Comparison of ENCODE assay signal across 10 cellular contexts in genomic region chr14:54343276-54344121, GRCh38. TPM values are rescaled to one million over a fixed set of nuclear protein-coding genes. Genes with fewer than 3 reads are reported as not detected.
DNase-seq lines count a peak whose midpoint lies in the region; ATAC-seq and TF ChIP-seq lines count a peak whose summit lies in the region.
"Had no signal": no experiment of that assay in that cellular context is flagged by ENCODE, and none has a peak within 500 bp of the region (broad histone marks: within the 10 kb centered on the region; RNA-seq: fewer than 3 reads in every experiment).

No MANE protein-coding gene starts in this region.

- intact Hi-C loops in left colon (cut with DNase I, micrococcal nuclease): loop anchor here in 1 of 2 donors (10.0 kb wide), 2 partner anchors 799 to 1049 kb away; no protein-coding TSS in a partner anchor

- DNase-seq in NCI-H128 (lab: John Stamatoyannopoulos, UW; ENCODE audit: unreplicated experiment): peak; percentile 77
- DNase-seq in RWPE2 (ENCODE audit: low spot score): no peak
- DNase-seq in left colon: no peak
- no peak for DNase-seq in germinal center (ENCODE audit: low spot score)
- no peak for DNase-seq in effector memory CD4-positive, alpha-beta T cell
- no peak for DNase-seq in immature natural killer cell
- DNase-seq: activated naive CD4-positive, alpha-beta T cell had no signal

- H3K4me2 ChIP-seq in BLaER1 treated with 17β-estradiol and CSF1 and Interleukin-3, amounts not matched to agents 10 nM and 100 nM: peak overlapping the region in 9 of 11 experiments; percentile 16 to 62 (median 53); a peak in 17 of 22 replicates

- no peaks in the 10 kb centered on the region for H3K4me1 Mint-ChIP-seq in immature natural killer cell

- H3K27me3 ChIP-seq in BLaER1 treated with 17β-estradiol and CSF1 and Interleukin-3, amounts not matched to agents 10 nM and 100 nM: no peaks in the 10 kb centered on the region
- H3K27me3 ChIP-seq in RWPE2 (ENCODE audit: insufficient read depth, poor library complexity, severe bottlenecking): no peaks in the 10 kb centered on the region
- no peaks in the 10 kb centered on the region for H3K27me3 ChIP-seq in effector memory CD4-positive, alpha-beta T cell (replicated peaks; ENCODE audit: control insufficient read depth, insufficient read depth, low read length, poor library complexity, severe bottlenecking)

- no peak for TF ChIP-seq CTCF in RWPE2 (IDR thresholded peaks at IDR 0.05; ENCODE audit: poor library complexity, severe bottlenecking)

- no peaks in the 10 kb centered on the region for H3K36me3 Mint-ChIP-seq in immature natural killer cell

- peak overlapping the region in 2 of 11 experiments; percentile 24 to 30; a peak in 2 of 22 replicates for H3K9ac ChIP-seq in BLaER1 treated with 17β-estradiol and CSF1 and Interleukin-3, amounts not matched to agents 10 nM and 100 nM

- H3K36me3 ChIP-seq in BLaER1 treated with 17β-estradiol and CSF1 and Interleukin-3, amounts not matched to agents 10 nM and 100 nM: no peaks in the 10 kb centered on the region
- no peaks in the 10 kb centered on the region for H3K36me3 ChIP-seq in RWPE2 (ENCODE audit: low read depth)
- H3K36me3 ChIP-seq in effector memory CD4-positive, alpha-beta T cell (ENCODE audit: control insufficient read depth, insufficient read depth, low read length): no peaks in the 10 kb centered on the region

- H3K27ac ChIP-seq in BLaER1 treated with 17β-estradiol and CSF1 and Interleukin-3, amounts not matched to agents 10 nM and 100 nM: peak overlapping the region in 3 of 11 experiments; percentile 46 to 51 (median 47); a peak in 2 of 22 replicates
- H3K27ac ChIP-seq in RWPE2 (ENCODE audit: poor library complexity, severe bottlenecking): no peak overlapping the region
- H3K27ac ChIP-seq in effector memory CD4-positive, alpha-beta T cell (ENCODE audit: insufficient read depth, low read length, poor library complexity, severe bottlenecking): no peak overlapping the region

- ATAC-seq in RWPE2 (ENCODE audit: low read depth) (peak; percentile 37; the same call in 1 of the 3 replicates), left colon (peak; percentile 68), HG03378 (IDR thresholded peaks at IDR 0.05; ENCODE audit: unreplicated experiment) (no peak)
- ATAC-seq: esophagus mucosa had no signal

- no peak overlapping the region for H3K4me3 Mint-ChIP-seq in immature natural killer cell

- no peaks in the 10 kb centered on the region for H3K9me3 ChIP-seq in BLaER1 treated with 17β-estradiol and CSF1 and Interleukin-3, amounts not matched to agents 10 nM and 100 nM (replicated peaks in 1 of 11)
- no peaks in the 10 kb centered on the region for H3K9me3 ChIP-seq in RWPE2 (ENCODE audit: severe bottlenecking)
- no peaks in the 10 kb centered on the region for H3K9me3 ChIP-seq in effector memory CD4-positive, alpha-beta T cell (ENCODE audit: control insufficient read depth, low read length)

- H3K27ac Mint-ChIP-seq in immature natural killer cell: no peak overlapping the region

- H3K9me3 Mint-ChIP-seq in immature natural killer cell: no peaks in the 10 kb centered on the region

- peaks cover 2 to 4% (median 3%) of the 10 kb centered on the region in 3 donors for H3K27me3 Mint-ChIP-seq in immature natural killer cell (ENCODE audit: low read depth in 3 of 3)

- peaks cover 0 to 28% (median 14%) of the 10 kb centered on the region in 10 experiments; a peak in 15 of 20 replicates for H3K4me1 ChIP-seq in BLaER1 treated with 17β-estradiol and CSF1 and Interleukin-3, amounts not matched to agents 10 nM and 100 nM
- H3K4me1 ChIP-seq in RWPE2 (ENCODE audit: insufficient read depth, poor library complexity, severe bottlenecking): peaks cover 2% of the 10 kb centered on the region
- H3K4me1 ChIP-seq in effector memory CD4-positive, alpha-beta T cell (ENCODE audit: control insufficient read depth, insufficient read depth, low read length, poor library complexity, severe bottlenecking): no peaks in the 10 kb centered on the region

- H3K4me3 ChIP-seq in BLaER1 treated with 17β-estradiol and CSF1 and Interleukin-3, amounts not matched to agents 10 nM and 100 nM: no peak overlapping the region
- no peak overlapping the region for H3K4me3 ChIP-seq in RWPE2 (ENCODE audit: severe bottlenecking)
- no peak overlapping the region for H3K4me3 ChIP-seq in effector memory CD4-positive, alpha-beta T cell (ENCODE audit: insufficient read depth, low read depth, low read length, poor library complexity, severe bottlenecking)

- no peaks in the 10 kb centered on the region for H4K20me1 ChIP-seq in BLaER1 treated with 17β-estradiol and CSF1 and Interleukin-3, amounts not matched to agents 10 nM and 100 nM

RNA-seq across cellular contexts. Expression of gene CDKN3, which starts 53.3 kb away (rescaled TPM):
- 10 to 100 TPM in 1 of 2 donors, 1 to 10 TPM in 1; 6.3 to 12.8 TPM for total RNA-seq in left colon
- polyA plus RNA-seq in immature natural killer cell: 1 to 10 TPM; 2.7 to 6.4 (median 6.4) TPM
